Comparison of ENCODE assay signal across 1 cellular context in genomic region chr12:6979453-6979852, GRCh38.
TF ChIP-seq lines count a peak whose summit lies in the region.

No MANE protein-coding gene starts in this region.

TF ChIP-seq in HepG2, 621 proteins besides CTCF, POLR2A, EP300 and RAD21:
- TF ChIP-seq POLR2G (IDR thresholded peaks at IDR 0.05; ENCODE audit: low read depth, low read length), result peak; percentile 36; the same call in 1 of the 2 replicates
- TF ChIP-seq MAFK (conservative IDR thresholded peaks at IDR 0.05 in 1 of 2, IDR thresholded peaks at IDR 0.05 in 1 of 2; ENCODE audit: low read length in 2 of 2), result no peak
